In the genomic region with DNA sequence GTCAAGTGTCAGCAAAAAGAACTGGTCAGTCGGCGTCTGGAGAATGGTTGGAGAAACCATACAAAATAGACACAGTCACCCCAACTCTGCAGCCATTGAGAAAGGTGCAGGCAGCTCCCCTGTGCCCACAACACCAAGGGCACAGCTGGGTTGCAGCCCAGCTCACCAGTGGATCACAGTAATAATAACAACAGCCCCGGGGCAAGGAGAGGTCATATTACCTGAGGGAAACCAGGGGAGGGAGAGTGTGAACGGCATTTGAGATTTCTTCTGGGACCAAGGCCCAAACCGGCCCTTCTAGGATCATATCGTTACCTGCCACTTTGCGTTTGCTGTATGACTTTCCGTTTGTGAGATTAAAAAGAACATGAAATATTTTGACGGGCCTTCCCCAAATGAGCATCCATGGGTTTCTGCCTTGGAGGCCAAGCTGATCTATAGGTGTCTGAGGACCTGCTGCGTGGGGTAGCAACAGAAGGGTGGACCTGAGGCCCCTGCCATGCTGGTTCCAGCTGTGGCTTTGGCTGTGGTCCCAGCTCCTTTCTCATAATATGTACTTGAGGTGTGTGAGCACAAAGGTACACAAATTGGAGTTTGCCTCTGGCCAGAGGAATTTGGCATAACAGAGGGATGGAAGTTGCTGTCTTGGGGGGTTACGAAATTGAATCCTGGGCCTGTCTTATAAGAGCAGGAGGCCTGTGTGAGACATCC, we compare ENCODE assay signal across 1 cellular context.
TF ChIP-seq lines count a peak whose summit lies in the region.

No MANE protein-coding gene starts in this region.

TF ChIP-seq in GM23338, 12 proteins besides CTCF, POLR2A, EP300 and RAD21 (continued from another document):
- TF ChIP-seq JUNB (IDR thresholded peaks at IDR 0.05; ENCODE audit: unreplicated experiment) (no peak), REST (IDR thresholded peaks at IDR 0.05; ENCODE audit: unreplicated experiment) (no peak), EZH2phosphoT487 (IDR thresholded peaks at IDR 0.05; ENCODE audit: unreplicated experiment) (no peak), CREB1 (CRISPR knock-in tag; IDR thresholded peaks at IDR 0.05; ENCODE audit: low read depth) (no peak)
